Comparison of ENCODE assay signal across 8 cellular contexts in genomic region chr6:27672113-27672799, GRCh38.
DNase-seq lines count a peak whose midpoint lies in the region; ATAC-seq and TF ChIP-seq lines count a peak whose summit lies in the region.

No MANE protein-coding gene starts in this region.

- TF ChIP-seq EP300 in ovary (IDR thresholded peaks at IDR 0.05) = no peak

- H3K36me3 Mint-ChIP-seq in endothelial cell (ENCODE audit: low read depth, unreplicated experiment) = no peaks in the 10 kb centered on the region

- in situ Hi-C loops in G401 (cut with HindIII; ENCODE audit: low sequenced_read_pairs) = no loop called here

- H3K4me1 ChIP-seq in RWPE2 (ENCODE audit: insufficient read depth, poor library complexity, severe bottlenecking) (peaks cover 4% of the 10 kb centered on the region), ovary (ENCODE audit: insufficient read depth) (peaks cover 3% of the 10 kb centered on the region), prostate gland (replicated peaks) (no peaks in the 10 kb centered on the region)

- no peaks in the 10 kb centered on the region for H3K9me3 Mint-ChIP-seq in endothelial cell (ENCODE audit: unreplicated experiment)

- 3% methylated on average over 28 of the region's 28 CpGs for WGBS in ovary, 3 donors
- WGBS in prostate gland = 2% methylated on average over 28 of the region's 28 CpGs

- peak overlapping the region; percentile 27 for H3K4me3 ChIP-seq in RWPE2 (ENCODE audit: severe bottlenecking)
- peak overlapping the region; percentile 11 for H3K4me3 ChIP-seq in ovary
- H3K4me3 ChIP-seq in prostate gland = no peak overlapping the region

- TF ChIP-seq POLR2A in ovary (IDR thresholded peaks at IDR 0.05) (no peak), prostate gland (IDR thresholded peaks at IDR 0.05) (no peak)

- DNase-seq in G401 (ENCODE audit: low spot score) (peak; percentile 70), RWPE2 (ENCODE audit: low spot score) (no peak), endothelial cell (ENCODE audit: low spot score) (peak; percentile 61), ovary (peak in 4 of 5 donors; percentile 47 to 70 (median 60)), prostate gland (ENCODE audit: low spot score) (no peak), NCI-H2029 treated with DMSO at 0.1 percent for 48 hours (lab: John Stamatoyannopoulos, UW) (no peak)

- H3K27me3 Mint-ChIP-seq in endothelial cell (ENCODE audit: unreplicated experiment) = peaks cover 22% of the 10 kb centered on the region

- TF ChIP-seq CTCF in RWPE2 (IDR thresholded peaks at IDR 0.05; ENCODE audit: poor library complexity, severe bottlenecking) = no peak
- no peak for TF ChIP-seq CTCF in endothelial cell (IDR thresholded peaks at IDR 0.05; ENCODE audit: unreplicated experiment)
- TF ChIP-seq CTCF in ovary (IDR thresholded peaks at IDR 0.05) = no peak
- no peak for TF ChIP-seq CTCF in prostate gland (IDR thresholded peaks at IDR 0.05)

- H3K4me1 Mint-ChIP-seq in endothelial cell (ENCODE audit: unreplicated experiment) = peaks cover 20% of the 10 kb centered on the region

- H3K36me3 ChIP-seq in RWPE2 (ENCODE audit: low read depth) = no peaks in the 10 kb centered on the region
- H3K36me3 ChIP-seq in ovary = no peaks in the 10 kb centered on the region
- H3K36me3 ChIP-seq in prostate gland = no peaks in the 10 kb centered on the region

- H3K9me3 ChIP-seq in RWPE2 (ENCODE audit: severe bottlenecking) (no peaks in the 10 kb centered on the region), ovary (no peaks in the 10 kb centered on the region), prostate gland (no peaks in the 10 kb centered on the region)

- intact Hi-C loops in ovary (cut with DNase I) = loop anchor here in 1 of 4 donors (10.0 kb wide), 1 partner anchor 487 kb away; no protein-coding TSS in a partner anchor
- intact Hi-C loops in prostate gland (cut with DNase I) = no loop called here

- H3K27ac Mint-ChIP-seq in endothelial cell (ENCODE audit: unreplicated experiment) = peak overlapping the region; percentile 20

- no peaks in the 10 kb centered on the region for H3K27me3 ChIP-seq in RWPE2 (ENCODE audit: insufficient read depth, poor library complexity, severe bottlenecking)
- H3K27me3 ChIP-seq in ovary = no peaks in the 10 kb centered on the region
- H3K27me3 ChIP-seq in prostate gland (replicated peaks; ENCODE audit: insufficient read depth) = peaks cover 41% of the 10 kb centered on the region

- ATAC-seq in GM19468 (IDR thresholded peaks at IDR 0.05; ENCODE audit: extremely low read depth, unreplicated experiment) (peak; percentile 47), HG03571 (IDR thresholded peaks at IDR 0.05; ENCODE audit: unreplicated experiment) (peak; percentile 57), RWPE2 (ENCODE audit: low read depth) (peak; percentile 44)

- no peak overlapping the region for H3K27ac ChIP-seq in RWPE2 (ENCODE audit: poor library complexity, severe bottlenecking)
- no peak overlapping the region for H3K27ac ChIP-seq in ovary
- H3K27ac ChIP-seq in prostate gland = no peak overlapping the region

- peak overlapping the region; percentile 81 for H3K4me3 Mint-ChIP-seq in endothelial cell (ENCODE audit: unreplicated experiment)

Comparison
In these comparisons a context has a peak if more than half of its experiments do, and no peak if none do; other contexts are left out.
1. DNase-seq: peak in G401 (single experiment), endothelial cell (single experiment) and ovary (4 of 5); none in RWPE2 (single experiment), prostate gland (single experiment) and NCI-H2029 treated with DMSO at 0.1 percent for 48 hours (single experiment).
2. H3K4me3 ChIP-seq: peak in RWPE2 (single experiment) and ovary (single experiment); none in prostate gland (0 of 2).
3. Peak in every context shown above with its lines, with median percentiles within 50 percentile points of each other: ATAC-seq.